In genomic region chr1:22031214-22031962, GRCh38 we compare ENCODE assay signal across 12 cellular contexts. TPM values are rescaled to one million over a fixed set of nuclear protein-coding genes. Genes with fewer than 3 reads are reported as not detected.
DNase-seq lines count a peak whose midpoint lies in the region; ATAC-seq and TF ChIP-seq lines count a peak whose summit lies in the region.
"Had no signal": no experiment of that assay in that cellular context is flagged by ENCODE, and none has a peak within 500 bp of the region (broad histone marks: within the 10 kb centered on the region; RNA-seq: fewer than 3 reads in every experiment).

No MANE protein-coding gene starts in this region.

- no peaks in the 10 kb centered on the region for H3K27me3 Mint-ChIP-seq in nephron progenitor cell (ENCODE audit: low read depth, poor library complexity)
- H3K27me3 Mint-ChIP-seq: natural killer cell treated with Interleukin-12 subunit alpha and Interleukin-12 subunit beta and Interleukin-15 and Interleukin-18, amount 100 ng/mL, for 72 hours had no signal

- DNase-seq in KBM-7 (peak; percentile 48), right atrium auricular region (ENCODE audit: low spot score) (no peak), spleen (no peak), nephron progenitor cell (no peak), NCI-H748 treated with DMSO at 0.1 percent for 48 hours (lab: John Stamatoyannopoulos, UW) (no peak), dedifferentiated amniotic fluid mesenchymal stem cell (ENCODE audit: extremely low spot score) (no peak)
- DNase-seq in activated CD4-positive, alpha-beta T cell treated with anti-CD3 and anti-CD28 coated beads, Interleukin-2, amount 50 U/mL, for 4 hours, result peak; percentile 41
- DNase-seq: HCEC 1CT had no signal

- no peak overlapping the region for H3K27ac Mint-ChIP-seq in nephron progenitor cell

- H3K36me3 Mint-ChIP-seq in nephron progenitor cell (ENCODE audit: low read depth), result no peaks in the 10 kb centered on the region
- H3K36me3 Mint-ChIP-seq: natural killer cell treated with Interleukin-12 subunit alpha and Interleukin-12 subunit beta and Interleukin-15 and Interleukin-18, amount 100 ng/mL, for 72 hours had no signal

- no peaks in the 10 kb centered on the region for H3K27me3 ChIP-seq in right atrium auricular region
- H3K27me3 ChIP-seq in spleen (replicated peaks in 1 of 7), result no peaks in the 10 kb centered on the region

- H3K27ac ChIP-seq in right atrium auricular region, result peak overlapping the region; percentile 16 to 25
- H3K27ac ChIP-seq in spleen, result peak overlapping the region in 7 of 8 donors; percentile 36 to 71 (median 58)

- H3K4me1 Mint-ChIP-seq in nephron progenitor cell, result peaks cover 4% of the 10 kb centered on the region

- no peak overlapping the region for H3K4me3 Mint-ChIP-seq in nephron progenitor cell
- H3K4me3 Mint-ChIP-seq: natural killer cell treated with Interleukin-12 subunit alpha and Interleukin-12 subunit beta and Interleukin-15 and Interleukin-18, amount 100 ng/mL, for 72 hours had no signal

- no peak for TF ChIP-seq POLR2A in spleen (IDR thresholded peaks at IDR 0.05)

- no peaks in the 10 kb centered on the region for H3K9me3 Mint-ChIP-seq in nephron progenitor cell
- H3K9me3 Mint-ChIP-seq: natural killer cell treated with Interleukin-12 subunit alpha and Interleukin-12 subunit beta and Interleukin-15 and Interleukin-18, amount 100 ng/mL, for 72 hours had no signal

- in situ Hi-C loops in KBM-7 (cut with MboI; ENCODE audit: low pct_unique_long_range_greater_than_20kb, low sequenced_read_pairs), result no loop called here

- ATAC-seq in GM18868 (IDR thresholded peaks at IDR 0.05; ENCODE audit: unreplicated experiment), result no peak
- ATAC-seq: Panc1 had no signal

- H3K4me3 ChIP-seq in right atrium auricular region (no peak overlapping the region), spleen (no peak overlapping the region)

- 46 to 53% (median 48%) methylated on average over 8 of the region's 8 CpGs for WGBS in spleen, 5 donors

- intact Hi-C loops in spleen (cut with DNase I; ENCODE audit: low total_unique reads), result no loop called here

- TF ChIP-seq CTCF in right atrium auricular region (IDR thresholded peaks at IDR 0.05) (no peak), spleen (IDR thresholded peaks at IDR 0.05 in 8 of 11, conservative IDR thresholded peaks at IDR 0.05 in 3 of 11) (no peak), nephron progenitor cell (IDR thresholded peaks at IDR 0.05) (no peak)

- H3K36me3 ChIP-seq in right atrium auricular region (peaks cover 3% of the 10 kb centered on the region), spleen (peaks cover 0 to 12% (median 0%) of the 10 kb centered on the region in 6 donors)

- H3K9me3 ChIP-seq in right atrium auricular region (no peaks in the 10 kb centered on the region), spleen (no peaks in the 10 kb centered on the region)

- H3K4me1 ChIP-seq in right atrium auricular region (peaks cover 0 to 7% of the 10 kb centered on the region in 2 donors), spleen (peaks cover 0 to 42% (median 14%) of the 10 kb centered on the region in 6 donors)

RNA-seq across cellular contexts. Expression of gene CDC42, which starts 21.1 kb away (rescaled TPM):
- 100 to 1,000 TPM; 144 to 147 TPM for total RNA-seq in right atrium auricular region
- 100 to 1,000 TPM; 209 to 254 (median 233) TPM for total RNA-seq in spleen
- polyA plus RNA-seq in spleen, result 100 to 1,000 TPM; 108 to 165 (median 155) TPM

RNA-seq across cellular contexts. Expression of gene CELA3A, which starts 29.9 kb away (rescaled TPM):
- not detected for total RNA-seq in right atrium auricular region
- 1 to 10 TPM in 3 of 7 donors, not detected in 4; 1.7 to 5.2 (median 3.9) TPM for total RNA-seq in spleen
- under 1 TPM; 0.45 to 0.94 (median 0.80) TPM for polyA plus RNA-seq in spleen
- total RNA-seq: fibroblast of lung; natural killer cell treated with Interleukin-12 subunit alpha and Interleukin-12 subunit beta and Interleukin-15 and Interleukin-18, amount 100 ng/mL, for 72 hours had no signal
- polyA plus RNA-seq: fibroblast of lung had no signal

RNA-seq across cellular contexts. Expression of gene CELA3B, which starts 54.6 kb away (rescaled TPM):
- total RNA-seq in right atrium auricular region (not detected), spleen (1 to 10 TPM in 2 of 7 donors, under 1 TPM in 1, not detected in 4; 0.60 to 1.8 (median 1.3) TPM)
- under 1 TPM; 0.08 to 0.38 (median 0.24) TPM for polyA plus RNA-seq in spleen
- total RNA-seq: fibroblast of lung; natural killer cell treated with Interleukin-12 subunit alpha and Interleukin-12 subunit beta and Interleukin-15 and Interleukin-18, amount 100 ng/mL, for 72 hours had no signal
- polyA plus RNA-seq: fibroblast of lung had no signal

Comparison
In these comparisons a context has a peak if more than half of its experiments do, and no peak if none do; other contexts are left out.
1. DNase-seq: peak in KBM-7 (single experiment) and activated CD4-positive, alpha-beta T cell treated with anti-CD3 and anti-CD28 coated beads, Interleukin-2, amount 50 U/mL, for 4 hours (2 of 2); none in right atrium auricular region (single experiment), spleen (single experiment), nephron progenitor cell (single experiment), NCI-H748 treated with DMSO at 0.1 percent for 48 hours (single experiment) and dedifferentiated amniotic fluid mesenchymal stem cell (single experiment).